ENCODE assay signal across 8 cellular contexts in genomic region chr7:44581907-44582603, GRCh38. TPM values are rescaled to one million over a fixed set of nuclear protein-coding genes. Genes with fewer than 3 reads are reported as not detected.
DNase-seq lines count a peak whose midpoint lies in the region; ATAC-seq and TF ChIP-seq lines count a peak whose summit lies in the region.

Gene TMED4, minus strand, starts transcription at chr7:44582231. Its CDS starts 25 bp downstream, at chr7:44582206.

- peak; percentile 99 for DNase-seq in DMS153 (lab: John Stamatoyannopoulos, UW)
- peak; percentile 98 for DNase-seq in Jurkat, Clone E6-1 (ENCODE audit: low read depth, low spot score)
- peak; percentile 97 to 100 for DNase-seq in PC-9
- peak; percentile 100 for DNase-seq in activated T-cell treated with anti-CD3 and anti-CD28 coated beads, Interleukin-2, amount 50 U/mL, for 1 hour
- peak; percentile 69 for DNase-seq in epithelial cell of proximal tubule (ENCODE audit: low read depth)
- peak; percentile 100 for DNase-seq in mucosa of gallbladder (ENCODE audit: low spot score)
- peak; percentile 99 to 100 for DNase-seq in stimulated activated CD8-positive, alpha-beta memory T cell treated with anti-CD3 and anti-CD28 coated beads, Interleukin-4, amount 100 ng/mL, for 4 hours (ENCODE audit: low read depth in 2 of 2, low spot score in 1 of 2)

- peak within 1 kb of the TSS; percentile 99 for H3K4me2 ChIP-seq in PC-9

- peaks cover 24% of the 10 kb centered on the region for H3K36me3 ChIP-seq in PC-9 (ENCODE audit: low read depth)

- ATAC-seq in GM21619 (IDR thresholded peaks at IDR 0.05; ENCODE audit: unreplicated experiment), result peak; percentile 82

- no peaks in the 10 kb centered on the region for H3K9me2 ChIP-seq in PC-9 (ENCODE audit: insufficient read depth)

- peaks cover 5% of the 10 kb centered on the region for H4K20me1 ChIP-seq in PC-9 (ENCODE audit: insufficient read depth)

- peaks cover 41% of the 10 kb centered on the region for H3K79me2 ChIP-seq in PC-9 (ENCODE audit: low read depth)

- no peaks in the 10 kb centered on the region for H3K9me3 ChIP-seq in PC-9 (ENCODE audit: insufficient read depth, low read depth)

- BruUV-seq in PC-9 (replicated peaks; lab: Mats Ljungman, UMichigan), result no TSS peak

- H2AFZ ChIP-seq in PC-9, result peak within 1 kb of the TSS; percentile 94

- POLR2A ChIA-PET in PC-9 (lab: Charles Lee; ENCODE audit: unreplicated experiment), result interaction anchor here (0.5 to 1.3 kb wide), 11 partner anchors 8 to 565 kb away, joined by 3 to 12 read pairs (median 4); partner anchors contain the start of gene DDX56

- intact Hi-C loops in PC-9 (cut with micrococcal nuclease; ENCODE audit: unreplicated experiment), result loop anchor here (1.0 to 10.0 kb wide), 4 partner anchors 24 to 403 kb away; partner anchors contain the start of genes H2AZ2, OGDH and ZMIZ2

- no peak for TF ChIP-seq CTCF in PC-9 (conservative IDR thresholded peaks at IDR 0.05)
- no peak for TF ChIP-seq CTCF in epithelial cell of proximal tubule (conservative IDR thresholded peaks at IDR 0.05; ENCODE audit: low read depth, low read length)

- H3F3A ChIP-seq in PC-9 (ENCODE audit: insufficient read depth, low read depth), result peaks cover 53% of the 10 kb centered on the region

- no peaks in the 10 kb centered on the region for H3K27me3 ChIP-seq in PC-9 (ENCODE audit: insufficient read depth, low read depth)

- H3K4me3 ChIP-seq in Jurkat, Clone E6-1 (ENCODE audit: low read length), result peak within 1 kb of the TSS; percentile 94
- H3K4me3 ChIP-seq in PC-9 (peak within 1 kb of the TSS; percentile 92), epithelial cell of proximal tubule (ENCODE audit: low read depth, low read length) (peak within 1 kb of the TSS; percentile 74)

- CTCF ChIA-PET in PC-9 (lab: Charles Lee), result interaction anchor here (1.4 kb wide), 1 partner anchor 264 kb away, joined by 3 read pairs; no protein-coding TSS in a partner anchor

- H3K27ac ChIP-seq in PC-9, result peak within 1 kb of the TSS; percentile 78

- H3K4me1 ChIP-seq in PC-9 (replicated peaks; ENCODE audit: insufficient read depth), result peaks cover 27% of the 10 kb centered on the region

RNA-seq across cellular contexts. Expression of gene TMED4, which starts in this region (rescaled TPM):
- 64.9 TPM for polyA plus RNA-seq in Jurkat, Clone E6-1 (2012; ENCODE audit: insufficient read depth, insufficient read length)
- 134 and 161 TPM in 2 replicates for total RNA-seq in PC-9 (2021)
- 114 and 167 TPM in 2 replicates for total RNA-seq in epithelial cell of proximal tubule
- 136 TPM for total RNA-seq in mucosa of gallbladder

Comparison
In these comparisons a context has a peak if more than half of its experiments do, and no peak if none do; other contexts are left out.
1. Peak in every context shown above with its lines: DNase-seq, ATAC-seq, H3K4me3 ChIP-seq and H3K27ac ChIP-seq.